Comparison of ENCODE assay signal across 21 cellular contexts in the genomic region with DNA sequence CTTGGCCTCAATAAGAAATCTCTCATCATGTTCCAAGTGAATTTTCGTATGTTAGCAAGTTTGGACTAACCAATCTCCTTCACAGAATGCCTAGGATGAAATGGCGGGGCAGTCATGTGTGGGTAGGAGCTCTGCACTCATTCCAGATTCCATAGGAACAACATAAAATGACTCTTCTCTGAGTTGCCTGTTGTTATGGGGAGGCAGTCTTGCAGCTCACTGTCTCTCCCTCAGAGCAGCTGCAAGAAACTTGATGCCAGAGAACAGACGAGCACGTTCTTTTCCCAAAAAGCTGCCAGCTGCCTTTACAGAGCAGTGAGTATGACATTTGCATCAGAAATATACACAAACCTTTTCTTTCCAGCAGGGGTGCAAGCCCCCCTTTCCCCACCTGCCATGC. TPM values are rescaled to one million over a fixed set of nuclear protein-coding genes. Genes with fewer than 3 reads are reported as not detected.
DNase-seq lines count a peak whose midpoint lies in the region; ATAC-seq and TF ChIP-seq lines count a peak whose summit lies in the region.
"Had no signal": no experiment of that assay in that cellular context is flagged by ENCODE, and none has a peak within 500 bp of the region (broad histone marks: within the 10 kb centered on the region; RNA-seq: fewer than 3 reads in every experiment).

No MANE protein-coding gene starts in this region.

- no peak overlapping the region for H3K27ac Mint-ChIP-seq in activated naive CD8-positive, alpha-beta T cell treated with anti-CD3 and anti-CD28 coated beads, Interleukin-2, amount 50 U/mL, for 24 hours
- H3K27ac Mint-ChIP-seq: activated CD4-positive, alpha-beta T cell treated with anti-CD3 and anti-CD28 coated beads, Interleukin-2, amount 10 ng/mL, durations not matched to agents 24 days and 14 days; activated naive CD4-positive, alpha-beta T cell treated with anti-CD3 and anti-CD28 coated beads, Interleukin-2, amount 50 U/mL, for 24 hours; naive thymus-derived CD4-positive, alpha-beta T cell had no signal

- H3K9me3 Mint-ChIP-seq in activated naive CD8-positive, alpha-beta T cell treated with anti-CD3 and anti-CD28 coated beads, Interleukin-2, amount 50 U/mL, for 24 hours: no peaks in the 10 kb centered on the region
- H3K9me3 Mint-ChIP-seq: activated CD4-positive, alpha-beta T cell treated with anti-CD3 and anti-CD28 coated beads, Interleukin-2, amount 10 ng/mL, durations not matched to agents 24 days and 14 days; activated naive CD4-positive, alpha-beta T cell treated with anti-CD3 and anti-CD28 coated beads, Interleukin-2, amount 50 U/mL, for 24 hours had no signal

- H4K20me1 ChIP-seq in OCI-LY3 (ENCODE audit: insufficient read depth, low read length): no peaks in the 10 kb centered on the region

- H3K4me3 ChIP-seq in heart right ventricle (peak overlapping the region in 1 of 10 donors; percentile 11), OCI-LY3 (ENCODE audit: low read length) (peak overlapping the region; percentile 48; the same call in 1 of the 2 replicates), fibroblast of the aortic adventitia (ENCODE audit: low read depth, low read length) (no peak overlapping the region), adrenal gland (no peak overlapping the region)
- H3K4me3 ChIP-seq: gastrocnemius medialis, PC-9, prostate gland had no signal

- H3K27ac ChIP-seq in heart right ventricle (peak overlapping the region in 6 of 10 donors; percentile 5 to 59 (median 24)), OCI-LY3 (ENCODE audit: low read length) (no peak overlapping the region), adrenal gland (no peak overlapping the region)
- H3K27ac ChIP-seq: gastrocnemius medialis, PC-9, prostate gland had no signal

- H3K4me2 ChIP-seq in OCI-LY3 (ENCODE audit: low read length): peak overlapping the region; percentile 66
- H3K4me2 ChIP-seq: PC-9 had no signal

- no peak for DNase-seq in heart right ventricle
- no peak for DNase-seq in left cardiac atrium
- peak; percentile 48 for DNase-seq in fibroblast of the aortic adventitia (ENCODE audit: low read depth)
- DNase-seq in stromal cell of bone marrow (ENCODE audit: low read depth): peak; percentile 24
- no peak for DNase-seq in activated naive CD8-positive, alpha-beta T cell treated with anti-CD3 and anti-CD28 coated beads, Interleukin-2, amount 50 U/mL, for 24 hours
- no peak for DNase-seq in adrenal gland
- DNase-seq: activated CD4-positive, alpha-beta T cell treated with anti-CD3 and anti-CD28 coated beads, Interleukin-2, amount 10 ng/mL, durations not matched to agents 24 days and 14 days; COR-L47; effector memory CD4-positive, alpha-beta T cell; gastrocnemius medialis; Kasumi-1; naive thymus-derived CD4-positive, alpha-beta T cell; NCI-H1436 treated with DMSO at 0.1 percent for 48 hours; PC-9 had no signal

- H3K27me3 ChIP-seq in heart right ventricle: no peaks in the 10 kb centered on the region
- H3K27me3 ChIP-seq in OCI-LY3 (ENCODE audit: low read depth, low read length): no peaks in the 10 kb centered on the region
- H3K27me3 ChIP-seq in adrenal gland: no peaks in the 10 kb centered on the region
- H3K27me3 ChIP-seq: gastrocnemius medialis had no signal

- H3K4me1 ChIP-seq in heart right ventricle (peaks cover 0 to 14% (median 0%) of the 10 kb centered on the region in 9 donors), OCI-LY3 (ENCODE audit: low read length) (peaks cover 18% of the 10 kb centered on the region), adrenal gland (replicated peaks in 1 of 2) (no peaks in the 10 kb centered on the region)
- H3K4me1 ChIP-seq: prostate gland had no signal

- WGBS in heart right ventricle, 2 donors: 73% methylated on average over 4 of the region's 4 CpGs
- 70 to 83% (median 80%) methylated on average over 3 to 4 of the region's 4 CpGs for WGBS in adrenal gland, 4 donors

- H3K9me3 ChIP-seq in heart right ventricle (no peaks in the 10 kb centered on the region), OCI-LY3 (ENCODE audit: insufficient read depth, low read length) (no peaks in the 10 kb centered on the region), adrenal gland (replicated peaks in 1 of 3) (no peaks in the 10 kb centered on the region)
- H3K9me3 ChIP-seq: gastrocnemius medialis, prostate gland had no signal

- no peak for TF ChIP-seq CTCF in heart right ventricle (IDR thresholded peaks at IDR 0.05)
- TF ChIP-seq CTCF in OCI-LY3 (IDR thresholded peaks at IDR 0.05; ENCODE audit: low read depth, low read length): no peak
- TF ChIP-seq CTCF in fibroblast of the aortic adventitia (IDR thresholded peaks at IDR 0.05; ENCODE audit: insufficient read depth, low read length): no peak
- TF ChIP-seq CTCF in adrenal gland (IDR thresholded peaks at IDR 0.05): no peak

- H2AFZ ChIP-seq in OCI-LY3 (ENCODE audit: low read depth, low read length): 0 out of 2 replicates have a peak overlapping the region, but pooled peaks have one; percentile 15
- H2AFZ ChIP-seq: PC-9 had no signal

- no peaks in the 10 kb centered on the region for H3K79me2 ChIP-seq in OCI-LY3 (ENCODE audit: low read length)

- H3K4me1 Mint-ChIP-seq in activated naive CD8-positive, alpha-beta T cell treated with anti-CD3 and anti-CD28 coated beads, Interleukin-2, amount 50 U/mL, for 24 hours: no peaks in the 10 kb centered on the region
- H3K4me1 Mint-ChIP-seq: activated naive CD4-positive, alpha-beta T cell treated with anti-CD3 and anti-CD28 coated beads, Interleukin-2, amount 50 U/mL, for 24 hours; naive thymus-derived CD4-positive, alpha-beta T cell had no signal

- no peak for TF ChIP-seq POLR2A in adrenal gland (IDR thresholded peaks at IDR 0.05)

- no peaks in the 10 kb centered on the region for H3K36me3 Mint-ChIP-seq in activated naive CD8-positive, alpha-beta T cell treated with anti-CD3 and anti-CD28 coated beads, Interleukin-2, amount 50 U/mL, for 24 hours (ENCODE audit: low read depth)
- H3K36me3 Mint-ChIP-seq: activated naive CD4-positive, alpha-beta T cell treated with anti-CD3 and anti-CD28 coated beads, Interleukin-2, amount 50 U/mL, for 24 hours; naive thymus-derived CD4-positive, alpha-beta T cell had no signal

- no peak overlapping the region for H3K4me3 Mint-ChIP-seq in activated naive CD8-positive, alpha-beta T cell treated with anti-CD3 and anti-CD28 coated beads, Interleukin-2, amount 50 U/mL, for 24 hours
- H3K4me3 Mint-ChIP-seq: activated CD4-positive, alpha-beta T cell treated with anti-CD3 and anti-CD28 coated beads, Interleukin-2, amount 10 ng/mL, durations not matched to agents 24 days and 14 days; activated naive CD4-positive, alpha-beta T cell treated with anti-CD3 and anti-CD28 coated beads, Interleukin-2, amount 50 U/mL, for 24 hours; naive thymus-derived CD4-positive, alpha-beta T cell had no signal

- intact Hi-C loops in heart right ventricle (cut with DNase I) (loop anchor here in 4 of 10 donors (5.0 to 10.0 kb wide), 4 partner anchors 97 to 133 kb away; partner anchors contain the start of gene APPL1 (in 2 of the 4)), left cardiac atrium (cut with DNase I) (no loop called here), adrenal gland (cut with DNase I) (no loop called here)

- ATAC-seq in heart right ventricle (peak in 1 of 8 donors; percentile 33), left cardiac atrium (no peak), HG02870 (IDR thresholded peaks at IDR 0.05; ENCODE audit: unreplicated experiment) (no peak)
- ATAC-seq in activated naive CD8-positive, alpha-beta T cell treated with anti-CD3 and anti-CD28 coated beads, Interleukin-2, amount 50 U/mL, for 24 hours: no peak
- ATAC-seq: naive thymus-derived CD4-positive, alpha-beta T cell had no signal

- no peak overlapping the region for H3K9ac ChIP-seq in OCI-LY3 (ENCODE audit: low read length)

- peaks cover 1% of the 10 kb centered on the region for H3K27me3 Mint-ChIP-seq in activated naive CD8-positive, alpha-beta T cell treated with anti-CD3 and anti-CD28 coated beads, Interleukin-2, amount 50 U/mL, for 24 hours
- H3K27me3 Mint-ChIP-seq: activated naive CD4-positive, alpha-beta T cell treated with anti-CD3 and anti-CD28 coated beads, Interleukin-2, amount 50 U/mL, for 24 hours had no signal

- H3K36me3 ChIP-seq in heart right ventricle: peaks cover 0 to 39% (median 0%) of the 10 kb centered on the region in 9 donors
- no peaks in the 10 kb centered on the region for H3K36me3 ChIP-seq in OCI-LY3 (replicated peaks; ENCODE audit: low read depth, low read length)
- H3K36me3 ChIP-seq in adrenal gland (replicated peaks in 1 of 2): no peaks in the 10 kb centered on the region
- H3K36me3 ChIP-seq: gastrocnemius medialis, prostate gland had no signal

RNA-seq across cellular contexts. Expression of gene SPATA12, which starts 34.1 kb away (rescaled TPM):
- not detected for total RNA-seq in heart right ventricle
- not detected for polyA plus RNA-seq in heart right ventricle
- total RNA-seq in left cardiac atrium: not detected
- total RNA-seq in fibroblast of the aortic adventitia (ENCODE audit: low replicate concordance): 0.09 TPM in 1 of 2 replicates, not detected in the other
- under 1 TPM in 5 of 8 donors, not detected in 3; 0.22 to 0.83 (median 0.40) TPM for total RNA-seq in adrenal gland
- under 1 TPM; 0.07 to 0.62 (median 0.48) TPM for polyA plus RNA-seq in adrenal gland
- total RNA-seq: activated CD4-positive, alpha-beta T cell treated with anti-CD3 and anti-CD28 coated beads, Interleukin-2, amount 10 ng/mL, durations not matched to agents 24 days and 14 days; bronchial epithelial cell; gastrocnemius medialis; lower leg skin; naive thymus-derived CD4-positive, alpha-beta T cell; NCI-H460 had no signal
- polyA plus RNA-seq: naive thymus-derived CD4-positive, alpha-beta T cell had no signal

Comparison
In these comparisons a context has a peak if more than half of its experiments do, and no peak if none do; other contexts are left out.
1. DNase-seq: peak in fibroblast of the aortic adventitia (single experiment) and stromal cell of bone marrow (single experiment); none in heart right ventricle (0 of 2), left cardiac atrium (single experiment), activated naive CD8-positive, alpha-beta T cell treated with anti-CD3 and anti-CD28 coated beads, Interleukin-2, amount 50 U/mL, for 24 hours (single experiment) and adrenal gland (0 of 7).
2. H3K27ac ChIP-seq: peak in heart right ventricle (6 of 10); none in OCI-LY3 (single experiment) and adrenal gland (0 of 5).